1 cellular context compared by ENCODE assay signal in genomic region chr12:3332190-3332589, GRCh38.
TF ChIP-seq lines count a peak whose summit lies in the region.

No MANE protein-coding gene starts in this region.

TF ChIP-seq in HepG2, 621 proteins besides CTCF, POLR2A, EP300 and RAD21 (continued from another document):
- TF ChIP-seq THAP11 (CRISPR knock-in tag; IDR thresholded peaks at IDR 0.05) (no peak), REST (IDR thresholded peaks at IDR 0.05; ENCODE audit: borderline replicate concordance in 1 of 2, low read depth in 1 of 2, low read length in 2 of 2) (peak in 1 of 2 experiments; percentile 83; a peak in 3 of 4 replicates), DNMT1 (CRISPR knock-in tag; IDR thresholded peaks at IDR 0.05) (no peak), ZNF562 (CRISPR knock-in tag; IDR thresholded peaks at IDR 0.05; ENCODE audit: borderline replicate concordance) (no peak), ZNF737 (CRISPR knock-in tag; IDR thresholded peaks at IDR 0.05; ENCODE audit: borderline replicate concordance) (no peak)
